ENCODE assay signal across 24 cellular contexts in the genomic region with DNA sequence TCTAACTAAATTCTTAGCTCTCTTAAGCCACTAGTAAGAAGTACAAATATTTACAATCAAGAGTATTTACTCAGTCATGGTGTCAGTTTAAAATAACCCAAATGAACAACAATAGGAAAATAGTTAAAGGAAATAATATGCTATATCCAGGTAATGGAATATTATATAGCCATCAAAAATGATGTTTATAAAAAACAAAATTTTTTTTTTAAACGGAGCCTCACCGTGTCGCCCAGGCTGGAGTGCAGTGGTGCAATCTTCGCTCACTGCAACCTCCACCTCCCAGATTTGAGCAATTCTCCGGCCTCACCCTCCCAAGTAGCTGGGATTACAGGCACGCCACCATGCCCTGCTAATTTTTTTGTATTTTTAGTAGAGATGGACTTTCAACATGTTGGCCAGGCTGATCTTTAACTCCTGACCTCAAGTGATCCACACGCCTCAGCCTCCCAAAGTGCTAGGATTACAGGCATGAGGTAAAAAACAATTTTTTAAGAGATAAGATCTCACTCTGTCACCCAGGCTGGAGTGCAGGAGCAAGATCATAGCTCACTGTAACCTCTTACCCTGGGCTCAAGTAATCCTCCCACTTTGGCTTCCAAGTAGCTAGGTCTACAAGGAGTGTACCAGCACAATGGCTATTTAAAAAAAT.
A peak's percentile ranks its signal among the peaks of the same experiment; 100 is the strongest.
DNase-seq lines count a peak whose midpoint lies in the region; ATAC-seq, FAIRE-seq and TF ChIP-seq lines count a peak whose summit lies in the region.
"Had no signal": no experiment of that assay in that cellular context is flagged by ENCODE, and none has a peak within 500 bp of the region (broad histone marks: within the 10 kb centered on the region; RNA-seq: fewer than 3 reads in every experiment).

No MANE protein-coding gene starts in this region.

- H3K9me3 ChIP-seq in H1 (ENCODE audit: insufficient read depth in 2 of 2, low read depth in 1 of 2, low read length in 1 of 2), result peaks cover 0 to 3% of the 10 kb centered on the region in 2 experiments; a peak in 1 of 4 replicates
- H3K9me3 ChIP-seq: A549 had no signal

- no peaks in the 10 kb centered on the region for H3K4me1 ChIP-seq in H1 (replicated peaks in 1 of 4; ENCODE audit: control insufficient read depth in 3 of 4, insufficient read depth in 4 of 4, low read length in 3 of 4)

- H2BK20ac ChIP-seq in H1 (ENCODE audit: low read length), result no peak overlapping the region

- no peak overlapping the region for H2BK120ac ChIP-seq in H1 (replicated peaks; ENCODE audit: low read depth, low read length)

- no peak overlapping the region for H2AK5ac ChIP-seq in H1 (ENCODE audit: low read depth, low read length)

- no peak for TF ChIP-seq EP300 in H1 (IDR thresholded peaks at IDR 0.05; ENCODE audit: borderline replicate concordance in 1 of 2, low read depth in 2 of 2, low read length in 2 of 2)

- H3K36me3 Mint-ChIP-seq in WTC11, result 0 out of 2 replicates have a peak, but pooled peaks cover 7% of the 10 kb centered on the region
- H3K36me3 Mint-ChIP-seq: CD8-positive, alpha-beta T cell had no signal

- H2AFZ ChIP-seq in H1 (ENCODE audit: low read length), result no peak overlapping the region

- no peaks in the 10 kb centered on the region for H3K27me3 ChIP-seq in H1 (replicated peaks in 1 of 4; ENCODE audit: control insufficient read depth in 3 of 4, extremely low read depth in 1 of 4, insufficient read depth in 3 of 4, low read length in 3 of 4)
- H3K27me3 ChIP-seq: BLaER1 treated with 17β-estradiol and CSF1 and Interleukin-3, amounts not matched to agents 10 nM and 100 nM had no signal

- FAIRE-seq in H1 (lab: Jason Lieb, UNC), result no peak
- FAIRE-seq: GM12891, GM19239 had no signal

- H3K4me3 Mint-ChIP-seq in WTC11, result no peak overlapping the region
- H3K4me3 Mint-ChIP-seq: B cell; CD4-positive, alpha-beta T cell; CD8-positive, alpha-beta T cell had no signal

- WGBS in H1 (ENCODE audit: extremely low coverage in 1 of 2, insufficient coverage in 1 of 2, insufficient read length in 1 of 2, insufficient replicate concordance in 2 of 2, low coverage in 1 of 2, low lambda C conversion rate in 2 of 2, missing lambda C conversion rate in 1 of 2), 2 experiments, result 85% methylated on average over 7 of the region's 7 CpGs; no CpG with 5 or more reads in 1 of the 2 experiments

- no peak for ATAC-seq in WTC11
- ATAC-seq: A549; CD8-positive, alpha-beta T cell had no signal

- H4K8ac ChIP-seq in H1 (ENCODE audit: extremely low read depth, insufficient read depth, low read length), result no peak overlapping the region

- H3K14ac ChIP-seq in H1 (ENCODE audit: insufficient read length), result no peak overlapping the region

- no peaks in the 10 kb centered on the region for H3K79me1 ChIP-seq in H1 (ENCODE audit: low read depth, low read length)

- H3K9me3 Mint-ChIP-seq in WTC11, result peaks cover 18% of the 10 kb centered on the region
- H3K9me3 Mint-ChIP-seq: CD4-positive, alpha-beta T cell had no signal

- POLR2A ChIA-PET in WTC11 (lab: Charles Lee), result no interaction called here
- POLR2A ChIA-PET in H1 (lab: Charles Lee; ENCODE audit: partially characterized antibody), result no interaction called here

- no peak overlapping the region for H4K5ac ChIP-seq in H1 (ENCODE audit: insufficient read length, low read depth, low read length)

- H3K27ac ChIP-seq in H1 (ENCODE audit: low read depth, low read length), result no peak overlapping the region
- H3K27ac ChIP-seq: 22Rv1; A549; BLaER1 treated with 17β-estradiol and CSF1 and Interleukin-3, amounts not matched to agents 10 nM and 100 nM; C4-2B had no signal

- no peak overlapping the region for H3K9ac ChIP-seq in H1 (replicated peaks in 1 of 4; ENCODE audit: extremely low read depth in 1 of 4, low read depth in 3 of 4, low read length in 3 of 4)
- H3K9ac ChIP-seq: BLaER1 treated with 17β-estradiol and CSF1 and Interleukin-3, amounts not matched to agents 10 nM and 100 nM had no signal

- TF ChIP-seq CTCF in WTC11 (IDR thresholded peaks at IDR 0.05) (no peak), H1 (IDR thresholded peaks at IDR 0.05; ENCODE audit: control extremely low read depth in 1 of 3, insufficient read depth in 1 of 3, low read depth in 1 of 3, low read length in 3 of 3) (no peak)

- H2BK12ac ChIP-seq in H1 (ENCODE audit: low read depth, low read length), result no peak overlapping the region

- CTCF ChIA-PET in WTC11 (lab: Charles Lee) (no interaction called here), H1 (lab: Charles Lee; ENCODE audit: partially characterized antibody) (interaction anchor here (0.9 kb wide), 1 partner anchor 19 kb away, joined by 3 read pairs; no protein-coding TSS in a partner anchor)

- no peaks in the 10 kb centered on the region; the same call in 1 of the 2 replicates for H3K27me3 Mint-ChIP-seq in WTC11 (ENCODE audit: low read depth)

- H3K23me2 ChIP-seq in H1 (ENCODE audit: low read depth, low read length), result no peaks in the 10 kb centered on the region

- no peaks in the 10 kb centered on the region for H3K79me2 ChIP-seq in H1 (ENCODE audit: control insufficient read depth in 1 of 2, insufficient read depth in 2 of 2, low read length in 2 of 2)

- no peak overlapping the region for H2BK15ac ChIP-seq in H1 (ENCODE audit: low read length)

- no peak overlapping the region for H4K91ac ChIP-seq in H1 (replicated peaks; ENCODE audit: insufficient read length, low read length)

- no peak overlapping the region for H3K4me2 ChIP-seq in H1 (ENCODE audit: insufficient read depth in 1 of 2, low read depth in 2 of 2, low read length in 2 of 2)
- H3K4me2 ChIP-seq: A549; BLaER1 treated with 17β-estradiol and CSF1 and Interleukin-3, amounts not matched to agents 10 nM and 100 nM had no signal

- no peak overlapping the region for H3K18ac ChIP-seq in H1 (ENCODE audit: extremely low read depth, low read length)

- H3K56ac ChIP-seq in H1 (replicated peaks; ENCODE audit: insufficient read length, low read depth, low read length), result no peak overlapping the region

- no peak for TF ChIP-seq RAD21 in H1 (IDR thresholded peaks at IDR 0.05 in 1 of 2, conservative IDR thresholded peaks at IDR 0.05 in 1 of 2; ENCODE audit: low read depth in 2 of 2, low read length in 2 of 2)

- no peak for TF ChIP-seq POLR2A in H1 (IDR thresholded peaks at IDR 0.05; ENCODE audit: control extremely low read depth in 1 of 2, low read depth in 2 of 2, low read length in 2 of 2)

- no peaks in the 10 kb centered on the region for H3K4me1 Mint-ChIP-seq in WTC11

- DNase-seq in DMS53 (lab: John Stamatoyannopoulos, UW) (peak; percentile 56), DMS53 treated with DMSO at 0.1 percent for 48 hours (lab: John Stamatoyannopoulos, UW; ENCODE audit: unreplicated experiment) (no peak), WTC11 (ENCODE audit: low spot score) (no peak), H1 (ENCODE audit: low read depth in 1 of 2, low spot score in 2 of 2) (no peak), COLO829 (ENCODE audit: low spot score) (no peak), HuH-7.5 (ENCODE audit: low spot score) (no peak)
- DNase-seq in stimulated activated CD4-positive, alpha-beta T cell treated with anti-CD3 and anti-CD28 coated beads, Interleukin-1b, Interleukin-23, amount 100 ng/mL, for 48 hours, result no peak
- DNase-seq: AML-193; CD4-positive, alpha-beta T cell; CD8-positive, alpha-beta T cell; COR-L47; DMS 273 treated with DMSO at 0.1 percent for 48 hours; DMS153; DMS79; DND-41; EL; GF-D8 had no signal

- no peaks in the 10 kb centered on the region for H4K20me1 ChIP-seq in H1 (replicated peaks in 1 of 2; ENCODE audit: control insufficient read depth in 1 of 2, insufficient read depth in 2 of 2, low read length in 2 of 2)
- H4K20me1 ChIP-seq: BLaER1 treated with 17β-estradiol and CSF1 and Interleukin-3, amounts not matched to agents 10 nM and 100 nM had no signal

- no peak overlapping the region for H3K23ac ChIP-seq in H1 (ENCODE audit: insufficient read length)

- H3K27ac Mint-ChIP-seq in WTC11, result no peak overlapping the region
- H3K27ac Mint-ChIP-seq: B cell; CD4-positive, alpha-beta T cell; CD8-positive, alpha-beta T cell had no signal

- no peak overlapping the region for H3K4ac ChIP-seq in H1 (replicated peaks; ENCODE audit: insufficient read length, low read depth, low read length)

- H3K36me3 ChIP-seq in H1 (ENCODE audit: control insufficient read depth in 2 of 4, insufficient read depth in 4 of 4, low read length in 3 of 4), result no peaks in the 10 kb centered on the region
- H3K36me3 ChIP-seq: BLaER1 treated with 17β-estradiol and CSF1 and Interleukin-3, amounts not matched to agents 10 nM and 100 nM had no signal

- no peak overlapping the region for H3K4me3 ChIP-seq in H1 (ENCODE audit: extremely low read depth in 1 of 4, insufficient read depth in 2 of 4, low read depth in 3 of 4, low read length in 4 of 4)
- H3K4me3 ChIP-seq: A549; BLaER1 treated with 17β-estradiol and CSF1 and Interleukin-3, amounts not matched to agents 10 nM and 100 nM had no signal

- no peak overlapping the region for H2BK5ac ChIP-seq in H1 (ENCODE audit: low read depth, low read length)

TF ChIP-seq in WTC11, 78 proteins besides CTCF, POLR2A, EP300 and RAD21:
- TF ChIP-seq ZNF416 (CRISPR knock-in tag; IDR thresholded peaks at IDR 0.05) (no peak), GTF2I (CRISPR knock-in tag; conservative IDR thresholded peaks at IDR 0.05) (peak; percentile 68; the same call in 1 of the 2 replicates)
TF ChIP-seq in WTC11: peak in this region for 1.

TF ChIP-seq in H1, 55 proteins besides CTCF, POLR2A, EP300 and RAD21:
- TF ChIP-seq KDM1A (IDR thresholded peaks at IDR 0.05; ENCODE audit: borderline replicate concordance, low read length) (peak; percentile 39; the same call in 1 of the 2 replicates), PHF8 (conservative IDR thresholded peaks at IDR 0.05; ENCODE audit: low read depth, low read length) (no peak)
TF ChIP-seq in H1: peak in this region for 1.
